Comparison of ENCODE assay signal across 9 cellular contexts in the genomic region with DNA sequence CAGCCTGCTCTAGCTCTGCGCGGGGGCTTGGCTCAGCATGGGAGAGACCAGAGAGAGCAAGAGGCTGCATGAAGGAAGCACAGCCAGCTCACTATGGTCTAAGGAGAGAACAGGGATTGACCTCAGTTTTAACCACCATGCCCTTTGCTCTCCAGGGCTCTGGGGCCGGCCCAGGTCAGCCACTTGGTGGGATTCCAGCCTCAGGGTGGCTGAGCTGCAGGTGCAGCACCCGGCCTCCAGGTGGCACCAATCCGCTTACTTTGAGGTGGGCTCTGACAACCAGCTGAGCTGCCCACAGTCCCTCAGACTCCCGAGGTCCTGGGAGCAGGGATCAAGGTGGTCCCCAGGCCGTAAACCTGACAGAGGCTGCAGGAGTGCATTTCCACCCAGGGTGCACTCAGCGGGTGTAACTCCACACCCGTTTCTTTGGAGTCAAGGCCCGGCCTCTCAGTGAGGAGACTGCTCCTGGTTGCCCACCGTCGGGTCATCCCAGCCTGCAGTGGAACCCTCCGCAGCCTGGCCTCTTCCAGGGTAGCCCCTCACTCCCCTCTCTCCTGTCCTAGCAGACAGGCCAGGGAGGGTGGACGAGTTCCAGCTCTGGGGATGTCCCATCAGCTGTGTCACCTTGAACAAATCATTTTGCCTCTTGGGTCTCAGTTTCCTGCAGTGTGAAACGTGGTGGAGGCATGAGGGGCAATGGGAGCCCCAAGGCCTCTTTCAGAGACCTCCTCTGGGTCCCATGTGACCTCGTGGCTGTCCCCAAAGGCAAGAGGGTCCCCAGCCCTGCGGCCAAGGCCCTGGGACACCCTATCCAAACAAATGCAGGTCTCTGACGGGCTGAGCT. TPM values are rescaled to one million over a fixed set of nuclear protein-coding genes. Genes with fewer than 3 reads are reported as not detected.
DNase-seq lines count a peak whose midpoint lies in the region; ATAC-seq, FAIRE-seq and TF ChIP-seq lines count a peak whose summit lies in the region.
"Had no signal": no experiment of that assay in that cellular context is flagged by ENCODE, and none has a peak within 500 bp of the region (broad histone marks: within the 10 kb centered on the region; RNA-seq: fewer than 3 reads in every experiment).

No MANE protein-coding gene starts in this region.

- H3K4me3 Mint-ChIP-seq in MCF 10A (ENCODE audit: unreplicated experiment) = no peak overlapping the region

- H3K36me3 ChIP-seq in kidney (ENCODE audit: control insufficient read depth in 1 of 2, insufficient read depth in 2 of 2, low read length in 2 of 2) = no peaks in the 10 kb centered on the region

- no TSS peak for BruUV-seq in MCF 10A (replicated peaks; lab: Mats Ljungman, UMichigan)

- FAIRE-seq in kidney (lab: Jason Lieb, UNC) = no peak
- FAIRE-seq: G401.6 had no signal

- ATAC-seq in GM21528 (IDR thresholded peaks at IDR 0.05; ENCODE audit: low FRiP score, unreplicated experiment) = no peak

- intact Hi-C loops in MCF 10A (cut with micrococcal nuclease) (loop anchor here (1.0 to 2.0 kb wide), 3 partner anchors 43 to 122 kb away; no protein-coding TSS in a partner anchor), kidney (cut with DNase I) (no loop called here)

- POLR2A ChIA-PET in MCF 10A (lab: Yijun Ruan, JAX) = interaction anchor here (0.6 to 1.8 kb wide), 10 partner anchors 10 to 142 kb away, joined by 3 to 9 read pairs (median 4); no protein-coding TSS in a partner anchor

- H3K27ac Mint-ChIP-seq in MCF 10A (ENCODE audit: low read depth, unreplicated experiment) = no peak overlapping the region

- H3K4me3 ChIP-seq in kidney (ENCODE audit: low read length in 2 of 2) = no peak overlapping the region

- peaks cover 38% of the 10 kb centered on the region for H3K27me3 Mint-ChIP-seq in MCF 10A (ENCODE audit: insufficient read depth, unreplicated experiment)

- no peaks in the 10 kb centered on the region for H3K9me3 ChIP-seq in kidney (ENCODE audit: control insufficient read depth in 1 of 2, low read length in 2 of 2)

- H3K4me1 ChIP-seq in kidney (ENCODE audit: control insufficient read depth in 1 of 2, insufficient read depth in 1 of 2, low read depth in 1 of 2, low read length in 2 of 2) = peaks cover 0 to 3% of the 10 kb centered on the region in 2 donors

- no peaks in the 10 kb centered on the region for H3K36me3 Mint-ChIP-seq in MCF 10A (ENCODE audit: insufficient read depth, unreplicated experiment)

- CTCF ChIA-PET in MCF 10A (lab: Yijun Ruan, JAX) = interaction anchor here (0.6 to 21.3 kb wide), 65 partner anchors 8 to 874 kb away, joined by 3 to 954 read pairs (median 5); a partner anchor contains a TSS

- DNase-seq in NCI-H1417 (lab: John Stamatoyannopoulos, UW) (peak; percentile 49 to 85 (median 72)), NCI-H1417 treated with DMSO at 0.1 percent for 48 hours (lab: John Stamatoyannopoulos, UW) (no peak), UCSD-AML1 (lab: John Stamatoyannopoulos, UW; ENCODE audit: unreplicated experiment) (peak; percentile 65), MCF 10A (ENCODE audit: unreplicated experiment) (peak; percentile 72), kidney (peak; percentile 79)
- peak; percentile 28 for DNase-seq in stimulated activated CD4-positive, alpha-beta T cell treated with anti-CD3 and anti-CD28 coated beads, Interleukin-2, amount 100 ng/mL, for 4 hours (ENCODE audit: low read depth)

- peak; percentile 92 for TF ChIP-seq CTCF in LNCAP (IDR thresholded peaks at IDR 0.05)
- peak; percentile 99 for TF ChIP-seq CTCF in MCF 10A (IDR thresholded peaks at IDR 0.05; ENCODE audit: unreplicated experiment)
- TF ChIP-seq CTCF in kidney (IDR thresholded peaks at IDR 0.05; ENCODE audit: borderline replicate concordance, extremely low read depth, insufficient read depth) = peak; percentile 67

- H3K9ac ChIP-seq in kidney (ENCODE audit: low read length in 2 of 2) = no peak overlapping the region

- H3K4me1 Mint-ChIP-seq in MCF 10A (ENCODE audit: insufficient read depth, unreplicated experiment) = peaks cover under 1% of the 10 kb centered on the region

- H3K9me3 Mint-ChIP-seq in MCF 10A (ENCODE audit: unreplicated experiment) = no peaks in the 10 kb centered on the region

- no peak overlapping the region for H3K27ac ChIP-seq in kidney (ENCODE audit: low read depth in 2 of 2, low read length in 2 of 2)

RNA-seq across cellular contexts. Expression of a gene that starts 0.6 kb away (rescaled TPM):
- 0.32 and 0.56 TPM in 2 replicates for total RNA-seq in MCF 10A (2022)
- 4.1 TPM for total RNA-seq in kidney
- polyA plus RNA-seq in kidney (ENCODE audit: insufficient read depth, low read depth, low replicate concordance) = 1.8 TPM

RNA-seq across cellular contexts. Expression of a gene that starts 32.6 kb away (rescaled TPM):
- not detected in 2 replicates for total RNA-seq in MCF 10A (2022)
- 5.5 TPM for total RNA-seq in kidney
- polyA plus RNA-seq in kidney (ENCODE audit: insufficient read depth, low read depth, low replicate concordance) = 3.5 TPM

RNA-seq across cellular contexts. Expression of a gene that starts 48.5 kb away (rescaled TPM):
- 94.8 and 126 TPM in 2 replicates for total RNA-seq in MCF 10A (2022)
- total RNA-seq in kidney = 72.2 TPM
- polyA plus RNA-seq in kidney (ENCODE audit: insufficient read depth, low read depth, low replicate concordance) = 60.8 TPM
